In genomic region chr14:95452176-95452889, GRCh38 we compare ENCODE assay signal across 9 cellular contexts.
DNase-seq lines count a peak whose midpoint lies in the region; ATAC-seq and TF ChIP-seq lines count a peak whose summit lies in the region.
"Had no signal": no experiment of that assay in that cellular context is flagged by ENCODE, and none has a peak within 500 bp of the region (broad histone marks: within the 10 kb centered on the region; RNA-seq: fewer than 3 reads in every experiment).

No MANE protein-coding gene starts in this region.

- H3K36me3 ChIP-seq in aorta (ENCODE audit: control insufficient read depth in 1 of 2, insufficient read depth in 2 of 2, low read length in 1 of 2), result peaks cover 2% of the 10 kb centered on the region in 2 donors

- intact Hi-C loops in aorta (cut with DNase I), result no loop called here

- H3K4me3 ChIP-seq in GM12864 (ENCODE audit: low read depth, low read length) (no peak overlapping the region), aorta (ENCODE audit: low read length in 2 of 2) (no peak overlapping the region)
- H3K4me3 ChIP-seq: SK-N-MC had no signal

- no peak overlapping the region for H3K27ac ChIP-seq in aorta (ENCODE audit: low read depth in 1 of 2, low read length in 2 of 2)
- H3K27ac ChIP-seq: SK-N-MC had no signal

- H3K9me3 ChIP-seq in aorta (ENCODE audit: control insufficient read depth, low read length), result no peaks in the 10 kb centered on the region

- peak; percentile 40 for TF ChIP-seq CTCF in GM12864 (IDR thresholded peaks at IDR 0.05; ENCODE audit: low read depth, low read length, missing control alignments)

- no peak for ATAC-seq in GM21717 (IDR thresholded peaks at IDR 0.05; ENCODE audit: unreplicated experiment)
- ATAC-seq in HG02885 (IDR thresholded peaks at IDR 0.05; ENCODE audit: poor library complexity, unreplicated experiment), result no peak
- no peak for ATAC-seq in aorta (ENCODE audit: low FRiP score)

- DNase-seq in 8988T (peak; percentile 64), GM12864 (ENCODE audit: low read depth) (no peak), RPMI8226 (peak; percentile 32), hepatic stellate cell (ENCODE audit: low spot score) (peak; percentile 64), NCI-H2081 treated with DMSO at 0.1 percent for 48 hours (lab: John Stamatoyannopoulos, UW) (no peak), aorta (no peak)

- no peaks in the 10 kb centered on the region for H3K4me1 ChIP-seq in aorta (ENCODE audit: control insufficient read depth in 1 of 2, insufficient read depth in 2 of 2, low read length in 2 of 2)

- H3K27me3 ChIP-seq in aorta (ENCODE audit: control insufficient read depth in 1 of 2, insufficient read depth in 2 of 2, low read length in 1 of 2), result no peaks in the 10 kb centered on the region

- 91 to 94% methylated on average over 18 of the region's 18 CpGs for WGBS in aorta, 2 donors

Comparison
In these comparisons a context has a peak if more than half of its experiments do, and no peak if none do; other contexts are left out.
1. DNase-seq: peak in 8988T (single experiment), RPMI8226 (single experiment) and hepatic stellate cell (single experiment); none in GM12864 (single experiment), NCI-H2081 treated with DMSO at 0.1 percent for 48 hours (single experiment) and aorta (0 of 2).